8 cellular contexts compared by ENCODE assay signal in genomic region chr7:100965723-100966541, GRCh38. TPM values are rescaled to one million over a fixed set of nuclear protein-coding genes. Genes with fewer than 3 reads are reported as not detected.
A peak's percentile ranks its signal among the peaks of the same experiment; 100 is the strongest.
DNase-seq lines count a peak whose midpoint lies in the region; ATAC-seq and TF ChIP-seq lines count a peak whose summit lies in the region.

No MANE protein-coding gene starts in this region.

- peak; percentile 62 for TF ChIP-seq CTCF in AG09319 (IDR thresholded peaks at IDR 0.05; ENCODE audit: low read depth, low read length)
- peak; percentile 79 for TF ChIP-seq CTCF in MCF 10A (IDR thresholded peaks at IDR 0.05; ENCODE audit: unreplicated experiment)

- POLR2A ChIA-PET in MCF 10A (lab: Yijun Ruan, JAX), result no interaction called here

- no peak for DNase-seq in AG09319 (ENCODE audit: extremely low read depth, low read depth)
- DNase-seq in HCEC 1CT, result peak; percentile 60
- peak; percentile 50 for DNase-seq in T follicular helper cell (ENCODE audit: low read depth)
- peak; percentile 58 for DNase-seq in MCF 10A (ENCODE audit: unreplicated experiment)
- DNase-seq in left colon, result peak; percentile 88 to 93
- peak; percentile 73 to 85 for DNase-seq in stimulated activated CD4-positive, alpha-beta T cell treated with anti-CD3 and anti-CD28 coated beads, Interleukin-4, amount 100 ng/mL, for 48 hours (ENCODE audit: low read depth in 2 of 2)
- no peak for DNase-seq in NCI-H82 treated with DMSO at 0.1 percent for 48 hours (lab: John Stamatoyannopoulos, UW; ENCODE audit: unreplicated experiment)
- DNase-seq in NCI-H1417 (lab: John Stamatoyannopoulos, UW), result no peak

- H3K4me3 Mint-ChIP-seq in MCF 10A (ENCODE audit: unreplicated experiment), result peak overlapping the region; percentile 60

- CTCF ChIA-PET in MCF 10A (lab: Yijun Ruan, JAX), result no interaction called here

- H3K4me1 Mint-ChIP-seq in MCF 10A (ENCODE audit: insufficient read depth, unreplicated experiment), result peaks cover 12% of the 10 kb centered on the region

- peak; percentile 61 for ATAC-seq in left colon

- BruUV-seq in MCF 10A (replicated peaks; lab: Mats Ljungman, UMichigan), result no TSS peak

- H3K9me3 Mint-ChIP-seq in MCF 10A (ENCODE audit: unreplicated experiment), result no peaks in the 10 kb centered on the region

- H3K27me3 Mint-ChIP-seq in MCF 10A (ENCODE audit: insufficient read depth, unreplicated experiment), result peaks cover 69% of the 10 kb centered on the region

- intact Hi-C loops in MCF 10A (cut with micrococcal nuclease) (loop anchor here (2.0 kb wide), 1 partner anchor 93 kb away; no protein-coding TSS in a partner anchor), left colon (cut with DNase I, micrococcal nuclease) (no loop called here)

- H3K27ac Mint-ChIP-seq in MCF 10A (ENCODE audit: low read depth, unreplicated experiment), result no peak overlapping the region

- no peaks in the 10 kb centered on the region for H3K36me3 Mint-ChIP-seq in MCF 10A (ENCODE audit: insufficient read depth, unreplicated experiment)

RNA-seq across cellular contexts. Expression of gene MUC12, which starts 3.4 kb away (rescaled TPM):
- total RNA-seq in MCF 10A (2022) (not detected in 2 replicates), left colon (1,000 to 10,000 TPM in 1 of 2 donors, 100 to 1,000 TPM in 1; 428 to 2,027 TPM)

RNA-seq across cellular contexts. Expression of gene MUC3A, which starts 16.6 kb away (rescaled TPM):
- not detected in 2 replicates for total RNA-seq in MCF 10A (2022)
- total RNA-seq in left colon, result 100 to 1,000 TPM; 144 to 185 TPM

RNA-seq across cellular contexts. Expression of gene MUC17, which starts 53.9 kb away (rescaled TPM):
- total RNA-seq in MCF 10A (2022) (not detected in 2 replicates), left colon (10 to 100 TPM; 12.1 to 42.2 TPM)

Comparison
In these comparisons a context has a peak if more than half of its experiments do, and no peak if none do; other contexts are left out.
1. DNase-seq: peak in HCEC 1CT (single experiment), T follicular helper cell (single experiment), MCF 10A (single experiment), left colon (2 of 2) and stimulated activated CD4-positive, alpha-beta T cell treated with anti-CD3 and anti-CD28 coated beads, Interleukin-4, amount 100 ng/mL, for 48 hours (2 of 2); none in AG09319 (single experiment), NCI-H82 treated with DMSO at 0.1 percent for 48 hours (single experiment) and NCI-H1417 (0 of 3).
2. RNA of gene MUC12, which starts 3.4 kb away (total RNA-seq): 428 to 2,027 TPM in left colon; not detected in MCF 10A; every median in the first group is over 100 times any median in the second.
3. RNA of gene MUC3A, which starts 16.6 kb away (total RNA-seq): 144 to 185 TPM in left colon; not detected in MCF 10A; every median in the first group is over 100 times any median in the second.
4. RNA of gene MUC17, which starts 53.9 kb away (total RNA-seq): 12.1 to 42.2 TPM in left colon; not detected in MCF 10A; every median in the first group is over 10 times any median in the second.